ENCODE assay signal across 2 cellular contexts in genomic region chr16:77584205-77584859, GRCh38.
TF ChIP-seq lines count a peak whose summit lies in the region.

No MANE protein-coding gene starts in this region.

TF ChIP-seq in HCT116, 20 proteins besides CTCF, POLR2A, EP300 and RAD21 (continued from another document):
- peak; percentile 37; the same call in 1 of the 2 replicates for TF ChIP-seq CEBPB (IDR thresholded peaks at IDR 0.05; ENCODE audit: low read depth)

TF ChIP-seq in H1, 55 proteins besides CTCF, POLR2A, EP300 and RAD21 (continued from another document):
- TF ChIP-seq SRF (IDR thresholded peaks at IDR 0.05; ENCODE audit: low read depth, low read length) (no peak), TEAD4 (IDR thresholded peaks at IDR 0.05; ENCODE audit: low read depth, low read length) (no peak), SAP30 (IDR thresholded peaks at IDR 0.05; ENCODE audit: insufficient read depth, insufficient replicate concordance, low read length) (no peak), POU5F1 (IDR thresholded peaks at IDR 0.05; ENCODE audit: low read depth, low read length) (peak; percentile 60), RFX5 (IDR thresholded peaks at IDR 0.05; ENCODE audit: borderline replicate concordance, low read depth, low read length) (no peak), CHD7 (IDR thresholded peaks at IDR 0.05; ENCODE audit: insufficient replicate concordance, low read length) (no peak), YY1 (IDR thresholded peaks at IDR 0.05; ENCODE audit: low read depth, low read length) (peak; percentile 24; the same call in 1 of the 2 replicates), JUND (IDR thresholded peaks at IDR 0.05; ENCODE audit: low read length) (no peak), HDAC6 (IDR thresholded peaks at IDR 0.05; ENCODE audit: low read depth, low read length) (no peak), GTF2F1 (IDR thresholded peaks at IDR 0.05; ENCODE audit: borderline replicate concordance, low read depth, low read length) (no peak), SP4 (IDR thresholded peaks at IDR 0.05; ENCODE audit: low read length) (no peak), TAF7 (optimal IDR thresholded peaks at IDR 0.05; ENCODE audit: borderline replicate concordance, low read depth, low read length) (no peak), E2F6 (IDR thresholded peaks at IDR 0.05) (no peak), BRCA1 (IDR thresholded peaks at IDR 0.05; ENCODE audit: low read depth, low read length) (no peak)
